Comparison of ENCODE assay signal across 13 cellular contexts in the genomic region with DNA sequence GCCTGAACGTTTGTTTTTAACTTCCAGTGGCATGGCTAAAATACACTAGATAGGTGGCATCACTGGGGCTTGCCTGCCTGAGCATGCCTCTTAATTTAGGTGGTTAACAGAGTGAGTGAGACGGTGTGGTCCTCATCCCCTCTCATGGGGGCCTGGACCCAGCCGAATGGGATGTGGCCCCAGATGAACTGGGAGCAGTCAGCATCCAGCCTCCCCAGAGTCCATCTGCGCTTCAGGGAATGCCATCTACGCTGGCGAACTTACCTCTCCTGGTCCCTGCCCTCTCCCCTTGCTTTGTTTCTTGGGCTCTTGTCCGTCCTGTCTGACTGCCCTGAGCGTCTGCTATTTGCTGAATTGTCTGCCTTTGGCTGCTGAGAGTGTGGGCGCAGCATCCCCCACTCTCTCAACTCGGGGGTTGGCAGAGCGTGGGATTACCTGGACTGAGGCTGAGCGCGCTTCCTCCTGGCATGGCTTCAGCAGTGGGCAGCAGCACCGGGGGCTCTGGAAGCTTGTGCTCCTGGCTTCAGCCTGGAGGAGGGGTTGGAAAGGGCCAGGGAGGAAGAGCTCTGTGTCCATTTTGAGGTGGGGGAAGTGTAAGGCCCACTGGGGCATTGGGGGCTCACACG. TPM values are rescaled to one million over a fixed set of nuclear protein-coding genes. Genes with fewer than 3 reads are reported as not detected.
A peak's percentile ranks its signal among the peaks of the same experiment; 100 is the strongest.
DNase-seq lines count a peak whose midpoint lies in the region; FAIRE-seq and TF ChIP-seq lines count a peak whose summit lies in the region.
"Had no signal": no experiment of that assay in that cellular context is flagged by ENCODE, and none has a peak within 500 bp of the region (broad histone marks: within the 10 kb centered on the region; RNA-seq: fewer than 3 reads in every experiment).

No MANE protein-coding gene starts in this region.

- intact Hi-C loops in activated CD4-positive, alpha-beta T cell treated with anti-CD3 and anti-CD28 coated beads, Interleukin-2, amount 10 ng/mL, durations not matched to agents 24 days and 14 days (cut with micrococcal nuclease), result no loop called here

- H3K4me3 Mint-ChIP-seq in activated CD4-positive, alpha-beta T cell treated with anti-CD3 and anti-CD28 coated beads, Interleukin-2, amount 10 ng/mL, durations not matched to agents 24 days and 14 days, result peak overlapping the region; percentile 92
- peak overlapping the region; percentile 46 for H3K4me3 Mint-ChIP-seq in astrocyte (ENCODE audit: unreplicated experiment)

- H3K4me1 ChIP-seq in astrocyte (ENCODE audit: insufficient read depth, low read length) (peaks cover 15% of the 10 kb centered on the region), mucosa of stomach (ENCODE audit: control insufficient read depth, insufficient read depth, low read length) (peaks cover 60% of the 10 kb centered on the region), tibial nerve (peaks cover 0 to 65% (median 34%) of the 10 kb centered on the region in 4 donors)

- peaks cover 73% of the 10 kb centered on the region for H4K20me1 ChIP-seq in astrocyte (ENCODE audit: insufficient read depth, low read length)

- H3K36me3 Mint-ChIP-seq in activated CD4-positive, alpha-beta T cell treated with anti-CD3 and anti-CD28 coated beads, Interleukin-2, amount 10 ng/mL, durations not matched to agents 24 days and 14 days (ENCODE audit: low read depth), result peaks cover 14% of the 10 kb centered on the region
- H3K36me3 Mint-ChIP-seq in astrocyte (ENCODE audit: low read depth, unreplicated experiment), result peaks cover 10% of the 10 kb centered on the region

- H3K27me3 ChIP-seq in astrocyte (ENCODE audit: insufficient read depth, low read length), result no peaks in the 10 kb centered on the region
- H3K27me3 ChIP-seq in mucosa of stomach (ENCODE audit: control insufficient read depth, insufficient read depth, low read length), result no peaks in the 10 kb centered on the region
- no peaks in the 10 kb centered on the region for H3K27me3 ChIP-seq in tibial nerve
- H3K27me3 ChIP-seq: heart left ventricle had no signal

- no peak overlapping the region for H3K4me3 ChIP-seq in astrocyte (ENCODE audit: insufficient read depth, low read depth, low read length)
- H3K4me3 ChIP-seq in mucosa of stomach (ENCODE audit: low read length), result no peak overlapping the region
- H3K4me3 ChIP-seq in tibial nerve, result no peak overlapping the region
- H3K4me3 ChIP-seq: mucosa of descending colon had no signal

- WGBS in tibial nerve, 2 donors, result 80 to 89% methylated on average over 15 of the region's 15 CpGs

- H3K27ac Mint-ChIP-seq in activated CD4-positive, alpha-beta T cell treated with anti-CD3 and anti-CD28 coated beads, Interleukin-2, amount 10 ng/mL, durations not matched to agents 24 days and 14 days, result no peak overlapping the region
- no peak overlapping the region for H3K27ac Mint-ChIP-seq in astrocyte (ENCODE audit: unreplicated experiment)

- TF ChIP-seq POLR2A in tibial nerve (IDR thresholded peaks at IDR 0.05), result no peak

- H3K9me3 ChIP-seq in astrocyte (ENCODE audit: insufficient read depth, low read depth, low read length), result no peaks in the 10 kb centered on the region
- no peaks in the 10 kb centered on the region for H3K9me3 ChIP-seq in mucosa of stomach (ENCODE audit: control insufficient read depth, low read length)
- no peaks in the 10 kb centered on the region for H3K9me3 ChIP-seq in tibial nerve
- H3K9me3 ChIP-seq: heart left ventricle, mucosa of descending colon had no signal

- TF ChIP-seq CTCF in astrocyte (IDR thresholded peaks at IDR 0.05; ENCODE audit: insufficient read depth, low read depth, low read length) (no peak), tibial nerve (IDR thresholded peaks at IDR 0.05) (no peak)

- H3K27ac ChIP-seq in astrocyte (ENCODE audit: low read depth, low read length), result no peak overlapping the region
- peak overlapping the region in 3 of 4 donors; percentile 38 to 68 (median 55) for H3K27ac ChIP-seq in tibial nerve

- no peak for TF ChIP-seq EP300 in tibial nerve (IDR thresholded peaks at IDR 0.05)

- no peaks in the 10 kb centered on the region for H3K27me3 Mint-ChIP-seq in activated CD4-positive, alpha-beta T cell treated with anti-CD3 and anti-CD28 coated beads, Interleukin-2, amount 10 ng/mL, durations not matched to agents 24 days and 14 days
- no peaks in the 10 kb centered on the region for H3K27me3 Mint-ChIP-seq in astrocyte (ENCODE audit: low read depth, unreplicated experiment)

- peaks cover 21% of the 10 kb centered on the region for H3K4me1 Mint-ChIP-seq in activated CD4-positive, alpha-beta T cell treated with anti-CD3 and anti-CD28 coated beads, Interleukin-2, amount 10 ng/mL, durations not matched to agents 24 days and 14 days
- peaks cover 11% of the 10 kb centered on the region for H3K4me1 Mint-ChIP-seq in astrocyte (ENCODE audit: low read depth, unreplicated experiment)

- no peak overlapping the region for H2AFZ ChIP-seq in astrocyte (ENCODE audit: low read depth, low read length)

- H3K36me3 ChIP-seq in astrocyte (ENCODE audit: insufficient read depth, low read length) (no peaks in the 10 kb centered on the region), mucosa of stomach (ENCODE audit: control insufficient read depth, insufficient read depth, low read length) (no peaks in the 10 kb centered on the region), tibial nerve (peaks cover 0 to 23% (median 0%) of the 10 kb centered on the region in 3 donors)

- peaks cover 79% of the 10 kb centered on the region for H3K79me2 ChIP-seq in astrocyte (ENCODE audit: insufficient read depth, low read length)

- H3K9me3 Mint-ChIP-seq in activated CD4-positive, alpha-beta T cell treated with anti-CD3 and anti-CD28 coated beads, Interleukin-2, amount 10 ng/mL, durations not matched to agents 24 days and 14 days, result no peaks in the 10 kb centered on the region
- no peaks in the 10 kb centered on the region for H3K9me3 Mint-ChIP-seq in astrocyte (ENCODE audit: unreplicated experiment)

- H3K9ac ChIP-seq in astrocyte (ENCODE audit: low read length) (no peak overlapping the region), mucosa of stomach (ENCODE audit: low read length) (peak overlapping the region; percentile 65)

- DNase-seq in activated CD4-positive, alpha-beta T cell treated with anti-CD3 and anti-CD28 coated beads, Interleukin-2, amount 10 ng/mL, durations not matched to agents 24 days and 14 days, result no peak
- DNase-seq in activated CD4-positive, alpha-beta T cell treated with anti-CD3 and anti-CD28 coated beads, Interleukin-2, amount 50 U/mL, for 48 hours, result no peak
- no peak for DNase-seq in astrocyte (ENCODE audit: low read depth)
- no peak for DNase-seq in tibial nerve (ENCODE audit: low spot score in 2 of 2)
- DNase-seq in HPDE6-E6E7 (ENCODE audit: extremely low spot score), result no peak
- DNase-seq in NCI-H446 (lab: John Stamatoyannopoulos, UW), result no peak
- DNase-seq in NCI-H526 treated with DMSO at 0.1 percent for 48 hours (lab: John Stamatoyannopoulos, UW), result no peak
- DNase-seq: cerebellar nuclear complex, NCI-H2227 treated with DMSO at 0.1 percent for 48 hours had no signal

- no peak overlapping the region for H3K4me2 ChIP-seq in astrocyte (ENCODE audit: low read length)

- no peak for FAIRE-seq in astrocyte (lab: Jason Lieb, UNC)

RNA-seq across cellular contexts. Expression of a gene that starts 2.1 kb away (rescaled TPM):
- total RNA-seq in activated CD4-positive, alpha-beta T cell treated with anti-CD3 and anti-CD28 coated beads, Interleukin-2, amount 10 ng/mL, durations not matched to agents 24 days and 14 days, result 12.5 and 16.5 TPM in 2 replicates
- total RNA-seq in astrocyte (12.6 and 13.0 TPM in 2 replicates), tibial nerve (10 to 100 TPM; 21.1 to 30.6 (median 27.5) TPM)

RNA-seq across cellular contexts. Expression of a gene that starts 22.2 kb away (rescaled TPM):
- 43.2 and 50.3 TPM in 2 replicates for total RNA-seq in activated CD4-positive, alpha-beta T cell treated with anti-CD3 and anti-CD28 coated beads, Interleukin-2, amount 10 ng/mL, durations not matched to agents 24 days and 14 days
- 22.2 and 22.4 TPM in 2 replicates for total RNA-seq in astrocyte
- 10 to 100 TPM; 49.2 to 89.6 (median 71.8) TPM for total RNA-seq in tibial nerve

RNA-seq across cellular contexts. Expression of a gene that starts 25.2 kb away (rescaled TPM):
- 1.1 TPM in 2 replicates for total RNA-seq in activated CD4-positive, alpha-beta T cell treated with anti-CD3 and anti-CD28 coated beads, Interleukin-2, amount 10 ng/mL, durations not matched to agents 24 days and 14 days
- total RNA-seq in astrocyte (0.50 and 0.73 TPM in 2 replicates), tibial nerve (1 to 10 TPM in 3 of 4 donors, under 1 TPM in 1; 0.98 to 5.2 (median 1.9) TPM)

RNA-seq across cellular contexts. Expression of a gene that starts 31.8 kb away (rescaled TPM):
- total RNA-seq in activated CD4-positive, alpha-beta T cell treated with anti-CD3 and anti-CD28 coated beads, Interleukin-2, amount 10 ng/mL, durations not matched to agents 24 days and 14 days, result not detected in 2 replicates
- total RNA-seq in astrocyte (0.09 TPM in 1 of 2 replicates, not detected in the other), tibial nerve (not detected)
- total RNA-seq: heart left ventricle, mucosa of descending colon, subcutaneous adipose tissue had no signal

RNA-seq across cellular contexts. Expression of a gene that starts 38.8 kb away (rescaled TPM):
- 0.44 and 0.45 TPM in 2 replicates for total RNA-seq in activated CD4-positive, alpha-beta T cell treated with anti-CD3 and anti-CD28 coated beads, Interleukin-2, amount 10 ng/mL, durations not matched to agents 24 days and 14 days
- 0.43 and 0.89 TPM in 2 replicates for total RNA-seq in astrocyte
- total RNA-seq in tibial nerve, result 1 to 10 TPM in 3 of 4 donors, under 1 TPM in 1; 0.66 to 3.9 (median 1.8) TPM
